ENCODE assay signal across 25 cellular contexts in the genomic region with DNA sequence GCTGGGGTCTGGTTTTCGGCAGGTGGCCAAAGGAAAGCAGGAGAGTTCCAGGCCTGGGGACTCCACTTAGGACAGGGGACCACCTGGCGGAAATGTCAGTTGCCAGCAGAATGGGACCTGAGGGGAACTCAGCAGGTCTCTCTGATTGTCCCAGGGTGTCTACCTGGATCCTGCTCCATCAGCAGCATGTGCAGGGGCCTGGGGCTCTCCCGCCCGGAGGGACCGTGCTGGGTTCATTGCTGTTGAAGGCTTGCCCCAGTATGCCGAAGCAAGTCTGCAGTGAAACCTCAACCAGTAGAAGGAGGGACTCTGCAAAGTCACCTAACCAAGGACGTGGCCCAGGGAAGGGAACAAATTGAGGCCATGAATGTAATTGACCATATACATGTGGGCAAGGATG.
DNase-seq lines count a peak whose midpoint lies in the region; ATAC-seq, FAIRE-seq and TF ChIP-seq lines count a peak whose summit lies in the region.
"Had no signal": no experiment of that assay in that cellular context is flagged by ENCODE, and none has a peak within 500 bp of the region (broad histone marks: within the 10 kb centered on the region; RNA-seq: fewer than 3 reads in every experiment).

No MANE protein-coding gene starts in this region.

- ATAC-seq in K562 = no peak
- ATAC-seq: A549, HCT116 had no signal

- H4K20me1 ChIP-seq in BLaER1 = no peaks in the 10 kb centered on the region
- H4K20me1 ChIP-seq in K562 (replicated peaks; ENCODE audit: control insufficient read depth, insufficient read depth, low read length) = no peaks in the 10 kb centered on the region

- BruUV-seq in K562 (replicated peaks; lab: Mats Ljungman, UMichigan) = no TSS peak

- H3K9ac ChIP-seq in BLaER1 (0 out of 2 replicates have a peak overlapping the region, but pooled peaks have one; percentile 16), K562 (ENCODE audit: insufficient read depth in 1 of 2, low read depth in 2 of 2, low read length in 2 of 2) (0 out of 4 replicates have a peak overlapping the region, but pooled peaks of 1 of the 2 experiments have one; percentile 4)
- H3K9ac ChIP-seq: GM23248 had no signal

- H3K4me3 ChIP-seq in BLaER1 (no peak overlapping the region), K562 (no peak overlapping the region), tibial nerve (no peak overlapping the region)
- H3K4me3 ChIP-seq: A549, GM23248 had no signal

- H3K36me3 ChIP-seq in BLaER1 (no peaks in the 10 kb centered on the region), K562 (ENCODE audit: control insufficient read depth, insufficient read depth, low read length) (no peaks in the 10 kb centered on the region), tibial nerve (no peaks in the 10 kb centered on the region)
- H3K36me3 ChIP-seq: BE2C had no signal

- no peaks in the 10 kb centered on the region for H3K9me1 ChIP-seq in K562 (ENCODE audit: control insufficient read depth, insufficient read depth, low read length)

- no peak for TF ChIP-seq CTCF in K562 (IDR thresholded peaks at IDR 0.05 in 2 of 3, conservative IDR thresholded peaks at IDR 0.05 in 1 of 3; ENCODE audit: insufficient read depth in 2 of 3, low read depth in 1 of 3, low read length in 3 of 3)
- TF ChIP-seq CTCF in tibial nerve (IDR thresholded peaks at IDR 0.05) = no peak

- intact Hi-C loops in K562 (cut with micrococcal nuclease) (loop anchor here (5.0 kb wide), 3 partner anchors 60 to 225 kb away; no protein-coding TSS in a partner anchor), posterior vena cava (cut with DNase I) (no loop called here)

- DNase-seq in K562 (ENCODE audit: extremely low read depth in 1 of 4, low spot score in 3 of 4) = no peak
- peak; percentile 72 for DNase-seq in mesenteric fat pad (ENCODE audit: low spot score)
- DNase-seq in posterior vena cava (ENCODE audit: low spot score) = peak; percentile 52
- no peak for DNase-seq in kidney tubule cell (ENCODE audit: low spot score)
- no peak for DNase-seq in tibial nerve (ENCODE audit: low spot score in 2 of 2)
- DNase-seq in NCI-H2227 treated with DMSO at 0.1 percent for 48 hours (lab: John Stamatoyannopoulos, UW) = no peak
- DNase-seq: 8988T; ACHN; AML-193; C1 segment of cervical spinal cord; Calu3; CD4-positive, alpha-beta memory T cell; COR-L47; DMS53; DMS79 treated with DMSO at 0.1 percent for 48 hours; GF-D8; GM23248; H9 had no signal

- H2AFZ ChIP-seq in K562 (ENCODE audit: low read depth, low read length) = peak overlapping the region; percentile 17; the same call in 1 of the 2 replicates
- H2AFZ ChIP-seq: GM23248 had no signal

- no peaks in the 10 kb centered on the region for H3K79me2 ChIP-seq in K562 (ENCODE audit: control insufficient read depth, insufficient read depth, low read length)

- H3K27ac ChIP-seq in BLaER1 = no peak overlapping the region
- no peak overlapping the region for H3K27ac ChIP-seq in K562 (ENCODE audit: extremely low read depth, low read depth, low read length)
- no peak overlapping the region for H3K27ac ChIP-seq in tibial nerve
- H3K27ac ChIP-seq: A549, GM23248 had no signal

- in situ Hi-C loops in K562 (cut with MboI) = no loop called here

- FAIRE-seq in K562 (lab: Jason Lieb, UNC) = no peak
- FAIRE-seq: A549, GM12891, GM18507, GM19239 had no signal

- H3K27me3 ChIP-seq in BLaER1 = no peaks in the 10 kb centered on the region
- no peaks in the 10 kb centered on the region for H3K27me3 ChIP-seq in K562 (ENCODE audit: control insufficient read depth in 2 of 2, insufficient read depth in 2 of 2, low read length in 2 of 2)
- no peaks in the 10 kb centered on the region for H3K27me3 ChIP-seq in tibial nerve
- H3K27me3 ChIP-seq: BE2C had no signal

- H3K4me2 ChIP-seq in BLaER1 (no peak overlapping the region), K562 (ENCODE audit: insufficient read depth, low read length) (no peak overlapping the region)
- H3K4me2 ChIP-seq: A549 had no signal

- TF ChIP-seq POLR2A in K562 (conservative IDR thresholded peaks at IDR 0.05) (no peak), tibial nerve (IDR thresholded peaks at IDR 0.05) (no peak)

- H3K9me3 ChIP-seq in BLaER1 = no peaks in the 10 kb centered on the region
- H3K9me3 ChIP-seq in K562 (replicated peaks; ENCODE audit: control insufficient read depth, insufficient read depth, low read depth, low read length) = peaks cover 2% of the 10 kb centered on the region; the same call in 1 of the 2 replicates
- no peaks in the 10 kb centered on the region for H3K9me3 ChIP-seq in tibial nerve
- H3K9me3 ChIP-seq: A549, BE2C had no signal

- TF ChIP-seq EP300 in K562 (IDR thresholded peaks at IDR 0.05; ENCODE audit: low read length) (no peak), tibial nerve (IDR thresholded peaks at IDR 0.05) (no peak)

- CTCF ChIA-PET in K562 (lab: Yijun Ruan, JAX; ENCODE audit: low intra/inter-chr PET ratio) = no interaction called here

- H3K4me1 ChIP-seq in BLaER1 (peaks cover 8% of the 10 kb centered on the region; the same call in 1 of the 2 replicates), K562 (replicated peaks in 1 of 2; ENCODE audit: control insufficient read depth in 2 of 2, insufficient read depth in 2 of 2, low read length in 2 of 2) (peaks cover 10 to 12% of the 10 kb centered on the region in 2 experiments; a peak in 4 of 5 replicates), tibial nerve (peaks cover 0 to 13% (median 0%) of the 10 kb centered on the region in 4 donors)
- H3K4me1 ChIP-seq: A549 had no signal

- 100% methylated on average over 1 of the region's 7 CpGs for WGBS in K562 (ENCODE audit: insufficient coverage, low coverage, missing lambda C conversion rate)
- WGBS in tibial nerve, 2 donors = 96 to 98% methylated on average over 7 of the region's 7 CpGs

- no peak for TF ChIP-seq RAD21 in K562 (CRISPR knock-in tag; conservative IDR thresholded peaks at IDR 0.05 in 1 of 2, IDR thresholded peaks at IDR 0.05 in 1 of 2)

- POLR2A ChIA-PET in K562 (lab: Yijun Ruan, JAX) = no interaction called here

TF ChIP-seq in K562, 482 proteins besides CTCF, POLR2A, EP300 and RAD21:
- TF ChIP-seq KLF6 (CRISPR knock-in tag; IDR thresholded peaks at IDR 0.05; ENCODE audit: borderline replicate concordance) (no peak), COPS2 (conservative IDR thresholded peaks at IDR 0.05) (no peak), KLF10 (CRISPR knock-in tag; IDR thresholded peaks at IDR 0.05) (no peak), TRIM24 (IDR thresholded peaks at IDR 0.05) (no peak), XRCC3 (IDR thresholded peaks at IDR 0.05) (no peak)

Comparison
In these comparisons a context has a peak if more than half of its experiments do, and no peak if none do; other contexts are left out.
1. DNase-seq: peak in mesenteric fat pad (single experiment) and posterior vena cava (single experiment); none in K562 (0 of 4), kidney tubule cell (single experiment), tibial nerve (0 of 2) and NCI-H2227 treated with DMSO at 0.1 percent for 48 hours (single experiment).